13 cellular contexts compared by ENCODE assay signal in the genomic region with DNA sequence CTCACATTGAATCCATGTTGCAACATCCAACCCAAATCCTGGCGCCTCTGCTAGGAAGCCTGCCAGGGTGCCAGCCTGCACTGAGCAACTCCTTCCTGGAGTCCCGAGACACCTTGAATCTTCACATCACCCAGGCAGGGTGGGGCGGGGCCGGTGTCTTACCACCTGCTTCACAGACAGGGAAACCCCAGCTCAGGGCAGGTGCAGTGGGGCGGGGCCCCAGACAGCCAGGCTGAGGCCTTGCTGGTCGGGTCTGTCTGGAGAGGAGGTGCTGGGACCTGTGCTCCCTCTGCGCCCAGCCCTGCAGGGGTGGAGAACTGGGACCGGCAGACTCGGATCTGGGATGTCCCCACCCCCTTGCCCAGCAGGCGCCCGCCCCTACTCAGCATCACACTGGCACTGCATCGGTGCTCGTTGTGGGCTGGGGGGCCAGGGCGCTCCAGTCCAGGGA. TPM values are rescaled to one million over a fixed set of nuclear protein-coding genes. Genes with fewer than 3 reads are reported as not detected.
A peak's percentile ranks its signal among the peaks of the same experiment; 100 is the strongest.
DNase-seq lines count a peak whose midpoint lies in the region; ATAC-seq, FAIRE-seq and TF ChIP-seq lines count a peak whose summit lies in the region.
"Had no signal": no experiment of that assay in that cellular context is flagged by ENCODE, and none has a peak within 500 bp of the region (broad histone marks: within the 10 kb centered on the region; RNA-seq: fewer than 3 reads in every experiment).

No MANE protein-coding gene starts in this region.

- no peaks in the 10 kb centered on the region for H3K36me3 ChIP-seq in mucosa of descending colon (ENCODE audit: low read depth)

- FAIRE-seq in HTR-8/SVneo (lab: Jason Lieb, UNC) = no peak
- FAIRE-seq: RCC 7860 had no signal

- H3K4me3 ChIP-seq in mucosa of descending colon = no peak overlapping the region

- H3K4me1 Mint-ChIP-seq in activated B cell treated with CpG ODN at 0.5 μM for 24 hours = peaks cover 25% of the 10 kb centered on the region

- ATAC-seq in activated B cell treated with CpG ODN at 0.5 μM for 24 hours (ENCODE audit: low read depth) (peak; percentile 67), mucosa of descending colon (peak; percentile 85), GM18502 (IDR thresholded peaks at IDR 0.05; ENCODE audit: poor library complexity, unreplicated experiment) (no peak)
- ATAC-seq: activated CD8-positive, alpha-beta memory T cell treated with anti-CD3 and anti-CD28 coated beads, Interleukin-2, amount 10 ng/mL, durations not matched to agents 7 days and 5 days had no signal

- CTCF ChIA-PET in activated B cell treated with CpG ODN at 0.5 μM for 24 hours (lab: Charles Lee) = interaction anchor here (1.0 to 1.4 kb wide), 3 partner anchors 11 to 61 kb away, joined by 3 to 8 read pairs (median 3); no protein-coding TSS in a partner anchor

- no peak for TF ChIP-seq CTCF in activated B cell treated with CpG ODN at 0.5 μM for 24 hours (IDR thresholded peaks at IDR 0.05)
- no peak for TF ChIP-seq CTCF in mucosa of descending colon (IDR thresholded peaks at IDR 0.05)

- H3K4me3 Mint-ChIP-seq in activated B cell treated with CpG ODN at 0.5 μM for 24 hours = no peak overlapping the region
- H3K4me3 Mint-ChIP-seq: activated CD8-positive, alpha-beta memory T cell treated with anti-CD3 and anti-CD28 coated beads, Interleukin-2, amount 10 ng/mL, durations not matched to agents 7 days and 5 days; activated naive CD8-positive, alpha-beta T cell treated with anti-CD3 and anti-CD28 coated beads for 36 hours had no signal

- peaks cover 52% of the 10 kb centered on the region for H3K36me3 Mint-ChIP-seq in activated B cell treated with CpG ODN at 0.5 μM for 24 hours (ENCODE audit: low read depth)
- H3K36me3 Mint-ChIP-seq: activated CD8-positive, alpha-beta memory T cell treated with anti-CD3 and anti-CD28 coated beads, Interleukin-2, amount 10 ng/mL, durations not matched to agents 7 days and 5 days; activated naive CD8-positive, alpha-beta T cell treated with anti-CD3 and anti-CD28 coated beads for 36 hours had no signal

- peak; percentile 91 for DNase-seq in DMS53 (lab: John Stamatoyannopoulos, UW)
- peak; percentile 17 for DNase-seq in NCI-H146 treated with DMSO at 0.1 percent for 48 hours (lab: John Stamatoyannopoulos, UW; ENCODE audit: unreplicated experiment)
- peak; percentile 42 for DNase-seq in activated B cell treated with CpG ODN at 0.5 μM for 24 hours
- peak; percentile 71 to 87 (median 80) for DNase-seq in mucosa of descending colon
- no peak for DNase-seq in activated gamma-delta T cell (lab: John Stamatoyannopoulos, UW)
- DNase-seq in HTR-8/SVneo (ENCODE audit: insufficient read length, low spot score) = no peak
- DNase-seq: activated CD8-positive, alpha-beta memory T cell treated with anti-CD3 and anti-CD28 coated beads, Interleukin-2, amount 10 ng/mL, durations not matched to agents 7 days and 5 days; activated naive CD8-positive, alpha-beta T cell treated with anti-CD3 and anti-CD28 coated beads for 36 hours; NCI-H1436; stimulated activated CD4-positive, alpha-beta T cell treated with anti-CD3 and anti-CD28 coated beads, Interleukin-4, amount 100 ng/mL, for 24 hours; T-helper 9 cell had no signal

- no peaks in the 10 kb centered on the region for H3K9me3 Mint-ChIP-seq in activated B cell treated with CpG ODN at 0.5 μM for 24 hours
- H3K9me3 Mint-ChIP-seq: activated naive CD8-positive, alpha-beta T cell treated with anti-CD3 and anti-CD28 coated beads for 36 hours had no signal

- intact Hi-C loops in activated B cell treated with CpG ODN at 0.5 μM for 24 hours (cut with micrococcal nuclease) = loop anchor here (1.0 kb wide), 2 partner anchors 10 to 37 kb away; no protein-coding TSS in a partner anchor
- intact Hi-C loops in mucosa of descending colon (cut with DNase I, micrococcal nuclease) = no loop called here

- H3K4me1 ChIP-seq in mucosa of descending colon (ENCODE audit: low read depth) = peaks cover 3% of the 10 kb centered on the region

- POLR2A ChIA-PET in activated B cell treated with CpG ODN at 0.5 μM for 24 hours (lab: Charles Lee) = interaction anchor here (1.0 to 1.7 kb wide), 4 partner anchors 9 to 75 kb away, joined by 4 to 11 read pairs (median 6); partner anchors contain the start of gene SH3TC1

- H3K27ac Mint-ChIP-seq in activated B cell treated with CpG ODN at 0.5 μM for 24 hours = no peak overlapping the region
- H3K27ac Mint-ChIP-seq: activated CD8-positive, alpha-beta memory T cell treated with anti-CD3 and anti-CD28 coated beads, Interleukin-2, amount 10 ng/mL, durations not matched to agents 7 days and 5 days; activated naive CD8-positive, alpha-beta T cell treated with anti-CD3 and anti-CD28 coated beads for 36 hours had no signal

- H3K9me3 ChIP-seq in mucosa of descending colon = no peaks in the 10 kb centered on the region

- H3K27me3 Mint-ChIP-seq in activated B cell treated with CpG ODN at 0.5 μM for 24 hours = no peaks in the 10 kb centered on the region
- H3K27me3 Mint-ChIP-seq: activated CD8-positive, alpha-beta memory T cell treated with anti-CD3 and anti-CD28 coated beads, Interleukin-2, amount 10 ng/mL, durations not matched to agents 7 days and 5 days; activated naive CD8-positive, alpha-beta T cell treated with anti-CD3 and anti-CD28 coated beads for 36 hours had no signal

RNA-seq across cellular contexts. Expression of gene HTRA3, which starts 31.5 kb away (rescaled TPM):
- total RNA-seq in activated B cell treated with CpG ODN at 0.5 μM for 24 hours = not detected in 2 replicates
- total RNA-seq in mucosa of descending colon = 10 to 100 TPM in 1 of 3 donors, 1 to 10 TPM in 2; 2.5 to 18.5 (median 4.2) TPM
- total RNA-seq: activated CD8-positive, alpha-beta memory T cell treated with anti-CD3 and anti-CD28 coated beads, Interleukin-2, amount 10 ng/mL, durations not matched to agents 7 days and 5 days; activated naive CD8-positive, alpha-beta T cell treated with anti-CD3 and anti-CD28 coated beads for 36 hours had no signal

RNA-seq across cellular contexts. Expression of gene SH3TC1, which starts 39.0 kb away (rescaled TPM):
- total RNA-seq in activated B cell treated with CpG ODN at 0.5 μM for 24 hours (104 and 135 TPM in 2 replicates), mucosa of descending colon (10 to 100 TPM; 10.3 to 13.6 (median 11.7) TPM)

Comparison
In these comparisons a context has a peak if more than half of its experiments do, and no peak if none do; other contexts are left out.
1. DNase-seq: peak in DMS53 (single experiment), NCI-H146 treated with DMSO at 0.1 percent for 48 hours (single experiment), activated B cell treated with CpG ODN at 0.5 μM for 24 hours (single experiment) and mucosa of descending colon (3 of 3); none in activated gamma-delta T cell (single experiment) and HTR-8/SVneo (single experiment).